9 cellular contexts compared by ENCODE assay signal in genomic region chr20:36745234-36745926, GRCh38. TPM values are rescaled to one million over a fixed set of nuclear protein-coding genes. Genes with fewer than 3 reads are reported as not detected.
DNase-seq lines count a peak whose midpoint lies in the region; TF ChIP-seq lines count a peak whose summit lies in the region.
"Had no signal": no experiment of that assay in that cellular context is flagged by ENCODE, and none has a peak within 500 bp of the region (broad histone marks: within the 10 kb centered on the region; RNA-seq: fewer than 3 reads in every experiment).

No MANE protein-coding gene starts in this region.

- H4K20me1 ChIP-seq in GM23248 (ENCODE audit: insufficient read depth) = no peaks in the 10 kb centered on the region

- peaks cover 14% of the 10 kb centered on the region; the same call in 1 of the 2 replicates for H3K79me2 ChIP-seq in GM23248 (ENCODE audit: insufficient read depth)

- 0 out of 2 replicates have a peak overlapping the region, but pooled peaks have one; percentile 10 for H3K27ac ChIP-seq in GM23248
- peak overlapping the region; percentile 45 to 57 for H3K27ac ChIP-seq in breast epithelium
- H3K27ac ChIP-seq in subcutaneous abdominal adipose tissue (ENCODE audit: low read depth, low read length) = no peak overlapping the region
- H3K27ac ChIP-seq: epithelial cell of prostate had no signal

- H3K36me3 ChIP-seq in GM23248 (ENCODE audit: low read depth) (no peaks in the 10 kb centered on the region), breast epithelium (no peaks in the 10 kb centered on the region), subcutaneous abdominal adipose tissue (ENCODE audit: control insufficient read depth in 5 of 5, insufficient read depth in 5 of 5, low read length in 5 of 5) (no peaks in the 10 kb centered on the region)

- WGBS in GM23248 (ENCODE audit: low coverage in 1 of 2, low lambda C conversion rate in 2 of 2, missing lambda C conversion rate in 2 of 2), 2 experiments = 1 to 3% methylated on average over 26 to 31 of the region's 44 CpGs
- WGBS in lower leg skin, 2 donors = 2 to 3% methylated on average over 30 to 39 of the region's 44 CpGs

- peak overlapping the region; percentile 84 for H2AFZ ChIP-seq in GM23248

- H3K4me2 ChIP-seq in GM23248 (ENCODE audit: unreplicated experiment) = peak overlapping the region; percentile 97

- intact Hi-C loops in breast epithelium (cut with DNase I; ENCODE audit: low total_unique reads) = no loop called here
- intact Hi-C loops in lower leg skin (cut with DNase I; ENCODE audit: low total_unique reads) = no loop called here

- TF ChIP-seq POLR2A in NB4 (IDR thresholded peaks at IDR 0.05; ENCODE audit: extremely low read depth, insufficient read length) = no peak
- no peak for TF ChIP-seq POLR2A in breast epithelium (IDR thresholded peaks at IDR 0.05)
- no peak for TF ChIP-seq POLR2A in lower leg skin (IDR thresholded peaks at IDR 0.05)

- in situ Hi-C loops in GM23248 (cut with MboI) = no loop called here

- DNase-seq in NCI-H1436 (lab: John Stamatoyannopoulos, UW) (peak; percentile 14), NCI-H1436 treated with DMSO at 0.1 percent for 48 hours (lab: John Stamatoyannopoulos, UW) (no peak), GM23248 (peak; percentile 45), NB4 (ENCODE audit: low read depth) (peak; percentile 60), breast epithelium (ENCODE audit: low spot score in 2 of 2) (no peak), lower leg skin (ENCODE audit: low spot score in 2 of 2) (no peak), SKM-1 (lab: John Stamatoyannopoulos, UW; ENCODE audit: unreplicated experiment) (no peak)

- TF ChIP-seq CTCF in NB4 (IDR thresholded peaks at IDR 0.05; ENCODE audit: low read depth, low read length) (no peak), breast epithelium (IDR thresholded peaks at IDR 0.05) (no peak), lower leg skin (IDR thresholded peaks at IDR 0.05) (no peak)

- no peaks in the 10 kb centered on the region for H3K9me2 ChIP-seq in GM23248 (ENCODE audit: insufficient read depth)

- H3K9ac ChIP-seq in GM23248 = peak overlapping the region; percentile 57
- peak overlapping the region in 4 of 5 donors; percentile 33 to 80 (median 71) for H3K9ac ChIP-seq in subcutaneous abdominal adipose tissue (ENCODE audit: low read length in 5 of 5)

- peaks cover 4% of the 10 kb centered on the region for H3K4me1 ChIP-seq in GM23248 (ENCODE audit: insufficient read depth)
- H3K4me1 ChIP-seq in breast epithelium = peaks cover 0 to 5% of the 10 kb centered on the region in 2 donors
- H3K4me1 ChIP-seq in subcutaneous abdominal adipose tissue (ENCODE audit: control insufficient read depth in 5 of 5, insufficient read depth in 5 of 5, low read length in 5 of 5) = peaks cover 3 to 20% (median 19%) of the 10 kb centered on the region in 5 donors

- H3K27me3 ChIP-seq in GM23248 (replicated peaks; ENCODE audit: insufficient read depth) (no peaks in the 10 kb centered on the region), breast epithelium (no peaks in the 10 kb centered on the region), subcutaneous abdominal adipose tissue (ENCODE audit: control insufficient read depth in 5 of 5, insufficient read depth in 4 of 5, low read length in 5 of 5) (no peaks in the 10 kb centered on the region)

- H3K4me3 ChIP-seq in GM23248 = peak overlapping the region; percentile 76
- peak overlapping the region; percentile 61 for H3K4me3 ChIP-seq in NB4 (ENCODE audit: low read depth, low read length)
- H3K4me3 ChIP-seq in breast epithelium = peak overlapping the region; percentile 87 to 94 (median 93)
- H3K4me3 ChIP-seq in lower leg skin (ENCODE audit: low read depth, poor library complexity, severe bottlenecking) = peak overlapping the region; percentile 59
- H3K4me3 ChIP-seq in subcutaneous abdominal adipose tissue (ENCODE audit: low read depth in 1 of 5, low read length in 5 of 5) = peak overlapping the region; percentile 68 to 87 (median 82)

- H3K9me3 ChIP-seq in GM23248 (ENCODE audit: low read depth) (no peaks in the 10 kb centered on the region), breast epithelium (no peaks in the 10 kb centered on the region), subcutaneous abdominal adipose tissue (ENCODE audit: control insufficient read depth in 5 of 5, low read length in 5 of 5) (no peaks in the 10 kb centered on the region)

- 0 out of 2 replicates have a peak, but pooled peaks cover 4% of the 10 kb centered on the region for H3F3A ChIP-seq in GM23248 (ENCODE audit: insufficient read depth)

RNA-seq across cellular contexts. Expression of gene NDRG3, which starts 0.5 kb away (rescaled TPM):
- total RNA-seq in GM23248 (2014; rRNA removed; shearing (Covaris generic)) = 19.8 and 20.2 TPM in 2 replicates
- 23.3 and 26.6 TPM in 2 replicates for polyA plus RNA-seq in GM23248 (2016; fragmentation: Nextera tagmentation; extraction: Ambion mirVana)
- total RNA-seq in breast epithelium (10 to 100 TPM; 18.7 to 24.7 (median 22.9) TPM), lower leg skin (10 to 100 TPM; 16.6 to 21.8 (median 19.8) TPM)

RNA-seq across cellular contexts. Expression of gene DSN1, which starts 28.2 kb away (rescaled TPM):
- total RNA-seq in GM23248 (2014; rRNA removed; shearing (Covaris generic)) = 13.0 and 18.3 TPM in 2 replicates
- polyA plus RNA-seq in GM23248 (2016; fragmentation: Nextera tagmentation; extraction: Ambion mirVana) = 15.6 and 16.3 TPM in 2 replicates
- total RNA-seq in breast epithelium (10 to 100 TPM in 2 of 3 donors, 1 to 10 TPM in 1; 6.9 to 13.1 (median 11.9) TPM), lower leg skin (10 to 100 TPM in 1 of 4 donors, 1 to 10 TPM in 3; 7.9 to 11.6 (median 9.0) TPM)

Comparison
In these comparisons a context has a peak if more than half of its experiments do, and no peak if none do; other contexts are left out.
1. DNase-seq: peak in NCI-H1436 (single experiment), GM23248 (single experiment) and NB4 (single experiment); none in NCI-H1436 treated with DMSO at 0.1 percent for 48 hours (single experiment), breast epithelium (0 of 2), lower leg skin (0 of 2) and SKM-1 (single experiment).
2. Peak in every context shown above with its lines, with median percentiles within 50 percentile points of each other: H3K4me3 ChIP-seq.